ENCODE assay signal across 9 cellular contexts in genomic region chr9:36074870-36075532, GRCh38. TPM values are rescaled to one million over a fixed set of nuclear protein-coding genes. Genes with fewer than 3 reads are reported as not detected.
A peak's percentile ranks its signal among the peaks of the same experiment; 100 is the strongest.
DNase-seq lines count a peak whose midpoint lies in the region; ATAC-seq and TF ChIP-seq lines count a peak whose summit lies in the region.
"Had no signal": no experiment of that assay in that cellular context is flagged by ENCODE, and none has a peak within 500 bp of the region (broad histone marks: within the 10 kb centered on the region; RNA-seq: fewer than 3 reads in every experiment).

No MANE protein-coding gene starts in this region.

- peak overlapping the region in 3 of 5 experiments; percentile 1 to 57 (median 33) for H3K4me3 Mint-ChIP-seq in brain
- no peak overlapping the region for H3K4me3 Mint-ChIP-seq in activated CD4-positive, alpha-beta T cell treated with anti-CD3 and anti-CD28 coated beads for 36 hours
- H3K4me3 Mint-ChIP-seq: T-helper 17 cell had no signal

- no peaks in the 10 kb centered on the region for H3K36me3 ChIP-seq in stomach smooth muscle (ENCODE audit: control insufficient read depth in 2 of 2, insufficient read depth in 2 of 2, low read length in 2 of 2)

- H3K9ac ChIP-seq in stomach smooth muscle (ENCODE audit: low read length in 2 of 2): no peak overlapping the region

- no peak for ATAC-seq in activated CD4-positive, alpha-beta T cell treated with anti-CD3 and anti-CD28 coated beads for 36 hours
- ATAC-seq in HG03135 (IDR thresholded peaks at IDR 0.05; ENCODE audit: unreplicated experiment): no peak
- no peak for ATAC-seq in HG02852 (IDR thresholded peaks at IDR 0.05; ENCODE audit: unreplicated experiment)
- ATAC-seq: T-helper 17 cell had no signal

- no peaks in the 10 kb centered on the region for H3K36me3 Mint-ChIP-seq in brain
- H3K36me3 Mint-ChIP-seq in activated CD4-positive, alpha-beta T cell treated with anti-CD3 and anti-CD28 coated beads for 36 hours (ENCODE audit: low read depth): peaks cover 2% of the 10 kb centered on the region

- CTCF ChIA-PET in activated CD4-positive, alpha-beta T cell treated with anti-CD3 and anti-CD28 coated beads for 36 hours (lab: Charles Lee): interaction anchor here (1.1 to 1.6 kb wide), 4 partner anchors 13 to 30 kb away, joined by 3 to 10 read pairs (median 4); no protein-coding TSS in a partner anchor

- POLR2A ChIA-PET in activated CD4-positive, alpha-beta T cell treated with anti-CD3 and anti-CD28 coated beads for 36 hours (lab: Charles Lee): no interaction called here

- peak overlapping the region; percentile 14 to 94 (median 70) for H3K27ac Mint-ChIP-seq in brain
- H3K27ac Mint-ChIP-seq in activated CD4-positive, alpha-beta T cell treated with anti-CD3 and anti-CD28 coated beads for 36 hours: no peak overlapping the region
- H3K27ac Mint-ChIP-seq: T-helper 17 cell had no signal

- DNase-seq in HT-29 (ENCODE audit: low spot score) (peak; percentile 25), inferior parietal cortex (ENCODE audit: extremely low spot score) (peak; percentile 66)
- DNase-seq in stimulated activated CD4-positive, alpha-beta T cell treated with anti-CD3 and anti-CD28 coated beads, Interleukin-2, amount 100 ng/mL, for 48 hours: no peak
- no peak for DNase-seq in activated CD4-positive, alpha-beta T cell treated with anti-CD3 and anti-CD28 coated beads for 36 hours
- DNase-seq: T-helper 17 cell had no signal

- no peaks in the 10 kb centered on the region for H3K9me3 Mint-ChIP-seq in brain
- H3K9me3 Mint-ChIP-seq in activated CD4-positive, alpha-beta T cell treated with anti-CD3 and anti-CD28 coated beads for 36 hours (ENCODE audit: low read depth): no peaks in the 10 kb centered on the region

- intact Hi-C loops in activated CD4-positive, alpha-beta T cell treated with anti-CD3 and anti-CD28 coated beads for 36 hours (cut with DNase I, micrococcal nuclease): no loop called here

- no peaks in the 10 kb centered on the region for H3K27me3 Mint-ChIP-seq in brain
- no peaks in the 10 kb centered on the region for H3K27me3 Mint-ChIP-seq in activated CD4-positive, alpha-beta T cell treated with anti-CD3 and anti-CD28 coated beads for 36 hours
- H3K27me3 Mint-ChIP-seq: T-helper 17 cell had no signal

- H3K4me3 ChIP-seq in stomach smooth muscle (ENCODE audit: low read length in 2 of 2): no peak overlapping the region

- peak overlapping the region; percentile 26 for H3K27ac ChIP-seq in stomach smooth muscle (ENCODE audit: low read length)

- no peaks in the 10 kb centered on the region for H3K27me3 ChIP-seq in stomach smooth muscle (ENCODE audit: control insufficient read depth in 1 of 2, insufficient read depth in 2 of 2, low read length in 2 of 2)

- H3K4me1 ChIP-seq in stomach smooth muscle (ENCODE audit: control insufficient read depth, insufficient read depth, low read length): peaks cover 8% of the 10 kb centered on the region

- H3K9me3 ChIP-seq in stomach smooth muscle (ENCODE audit: control insufficient read depth in 2 of 2, low read length in 2 of 2): no peaks in the 10 kb centered on the region

- TF ChIP-seq CTCF in brain (conservative IDR thresholded peaks at IDR 0.05): no peak

- H3K4me1 Mint-ChIP-seq in brain: peaks cover 30% of the 10 kb centered on the region
- no peaks in the 10 kb centered on the region for H3K4me1 Mint-ChIP-seq in activated CD4-positive, alpha-beta T cell treated with anti-CD3 and anti-CD28 coated beads for 36 hours

RNA-seq across cellular contexts. Expression of gene RECK, which starts 38.3 kb away (rescaled TPM):
- not detected in 2 replicates for total RNA-seq in HT-29 (2014; rRNA removed; shearing (Covaris generic))
- polyA plus RNA-seq in brain (ENCODE audit: insufficient read depth, low read depth, low replicate concordance): 2.5 TPM
- 1 to 10 TPM; 5.0 to 5.6 TPM for total RNA-seq in activated CD4-positive, alpha-beta T cell treated with anti-CD3 and anti-CD28 coated beads for 36 hours

Comparison
In these comparisons a context has a peak if more than half of its experiments do, and no peak if none do; other contexts are left out.
1. DNase-seq: peak in HT-29 (single experiment) and inferior parietal cortex (single experiment); none in stimulated activated CD4-positive, alpha-beta T cell treated with anti-CD3 and anti-CD28 coated beads, Interleukin-2, amount 100 ng/mL, for 48 hours (0 of 2) and activated CD4-positive, alpha-beta T cell treated with anti-CD3 and anti-CD28 coated beads for 36 hours (single experiment).